In the genomic region with DNA sequence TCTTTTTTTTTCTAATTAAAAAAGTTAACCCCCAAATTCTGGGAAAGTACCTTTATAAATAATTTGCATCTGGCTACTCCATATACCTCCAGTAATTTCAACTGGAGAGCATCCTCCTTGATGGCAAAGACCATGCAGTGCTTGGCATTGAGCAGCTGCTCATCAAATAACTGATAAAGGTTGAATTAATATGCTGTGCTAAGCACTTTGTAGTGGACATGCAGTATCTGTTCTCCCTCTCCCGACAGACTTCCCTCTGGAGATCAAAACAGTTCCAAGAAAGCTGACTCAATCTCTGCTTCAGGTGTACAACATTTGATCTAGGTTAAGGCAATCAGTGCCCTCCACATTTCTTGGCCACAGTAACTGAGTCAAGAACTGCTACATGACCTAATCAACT, we compare ENCODE assay signal across 1 cellular context.
TF ChIP-seq lines count a peak whose summit lies in the region.

No MANE protein-coding gene starts in this region.

TF ChIP-seq in IMR-90, 13 proteins besides CTCF, POLR2A, EP300 and RAD21:
- TF ChIP-seq MAFK (IDR thresholded peaks at IDR 0.05; ENCODE audit: low read depth, low read length) = peak; percentile 95
- no peak for TF ChIP-seq RCOR1 (IDR thresholded peaks at IDR 0.05; ENCODE audit: insufficient replicate concordance, low read length)
